12 cellular contexts compared by ENCODE assay signal in the genomic region with DNA sequence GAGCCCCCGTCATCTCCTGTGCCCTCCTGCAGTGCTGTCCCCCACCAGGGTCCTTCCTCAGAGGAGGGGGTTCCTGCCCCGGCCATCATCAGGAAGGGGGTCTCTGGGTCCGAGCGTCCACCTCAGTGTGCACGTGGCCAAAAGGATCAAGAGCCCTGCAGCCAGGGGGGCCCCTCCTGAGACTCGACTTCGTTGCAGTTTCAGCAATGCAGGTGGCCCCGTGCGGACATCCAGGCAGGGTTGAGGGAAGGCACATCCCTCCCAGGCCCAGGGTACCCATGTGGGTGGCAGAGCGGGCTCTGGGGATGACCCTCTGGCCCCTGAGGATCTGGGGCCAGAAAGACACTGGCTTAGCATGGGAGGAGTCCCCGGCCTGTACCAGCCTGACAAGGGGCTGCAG. TPM values are rescaled to one million over a fixed set of nuclear protein-coding genes. Genes with fewer than 3 reads are reported as not detected.
DNase-seq lines count a peak whose midpoint lies in the region; ATAC-seq, FAIRE-seq and TF ChIP-seq lines count a peak whose summit lies in the region.
"Had no signal": no experiment of that assay in that cellular context is flagged by ENCODE, and none has a peak within 500 bp of the region (broad histone marks: within the 10 kb centered on the region; RNA-seq: fewer than 3 reads in every experiment).

No MANE protein-coding gene starts in this region.

- peak; percentile 15 for ATAC-seq in GM23338
- ATAC-seq in K562 = no peak
- ATAC-seq in GM19035 (IDR thresholded peaks at IDR 0.05; ENCODE audit: unreplicated experiment) = no peak
- ATAC-seq: activated CD8-positive, alpha-beta memory T cell treated with anti-CD3 and anti-CD28 coated beads, Interleukin-2, amount 10 ng/mL, durations not matched to agents 7 days and 5 days had no signal

- POLR2A ChIA-PET in K562 (lab: Yijun Ruan, JAX) = no interaction called here

- H3K9ac ChIP-seq in K562 (ENCODE audit: insufficient read depth in 1 of 2, low read depth in 2 of 2, low read length in 2 of 2) (no peak overlapping the region), iPS-20b (ENCODE audit: low read depth, low read length) (peak overlapping the region; percentile 11; the same call in 1 of the 2 replicates), skeletal muscle satellite cell (ENCODE audit: low read depth, low read length) (peak overlapping the region; percentile 1)

- CTCF ChIA-PET in K562 (lab: Yijun Ruan, JAX; ENCODE audit: low intra/inter-chr PET ratio) = no interaction called here

- TF ChIP-seq RAD21 in K562 (CRISPR knock-in tag; conservative IDR thresholded peaks at IDR 0.05 in 1 of 2, IDR thresholded peaks at IDR 0.05 in 1 of 2) = no peak

- H3K27me3 ChIP-seq in GM23338 (ENCODE audit: insufficient read depth) (no peaks in the 10 kb centered on the region), K562 (ENCODE audit: control insufficient read depth in 2 of 2, insufficient read depth in 2 of 2, low read length in 2 of 2) (no peaks in the 10 kb centered on the region), iPS-20b (ENCODE audit: insufficient read depth, low read length) (no peaks in the 10 kb centered on the region), skeletal muscle satellite cell (ENCODE audit: control insufficient read depth, insufficient read depth, low read length) (no peaks in the 10 kb centered on the region)

- in situ Hi-C loops in K562 (cut with MboI) = no loop called here

- H3K27ac Mint-ChIP-seq in GM23338 = no peak overlapping the region
- H3K27ac Mint-ChIP-seq: activated CD8-positive, alpha-beta memory T cell treated with anti-CD3 and anti-CD28 coated beads, Interleukin-2, amount 10 ng/mL, durations not matched to agents 7 days and 5 days; activated naive CD8-positive, alpha-beta T cell treated with anti-CD3 and anti-CD28 coated beads, Interleukin-2, amount 10 ng/mL, durations not matched to agents 7 days and 5 days; B cell had no signal

- peaks cover 15% of the 10 kb centered on the region; the same call in 2 of the 3 replicates for H3K9me3 Mint-ChIP-seq in GM23338
- H3K9me3 Mint-ChIP-seq: activated naive CD8-positive, alpha-beta T cell treated with anti-CD3 and anti-CD28 coated beads, Interleukin-2, amount 10 ng/mL, durations not matched to agents 7 days and 5 days had no signal

- no peak overlapping the region for H3K4me3 Mint-ChIP-seq in GM23338
- H3K4me3 Mint-ChIP-seq: activated CD8-positive, alpha-beta memory T cell treated with anti-CD3 and anti-CD28 coated beads, Interleukin-2, amount 10 ng/mL, durations not matched to agents 7 days and 5 days; activated naive CD8-positive, alpha-beta T cell treated with anti-CD3 and anti-CD28 coated beads, Interleukin-2, amount 10 ng/mL, durations not matched to agents 7 days and 5 days; B cell had no signal

- H3K27ac ChIP-seq in GM23338 (ENCODE audit: low read depth) (peak overlapping the region; percentile 78), K562 (ENCODE audit: extremely low read depth, low read depth, low read length) (no peak overlapping the region), iPS-20b (ENCODE audit: low read length) (no peak overlapping the region)

- intact Hi-C loops in K562 (cut with micrococcal nuclease) = no loop called here

- FAIRE-seq in K562 (lab: Jason Lieb, UNC) = no peak

- BruUV-seq in K562 (replicated peaks; lab: Mats Ljungman, UMichigan) = no TSS peak

- DNase-seq in GM23338 (ENCODE audit: low spot score) (no peak), K562 (ENCODE audit: extremely low read depth in 1 of 4, low spot score in 3 of 4) (no peak), anterior cingulate cortex (lab: John Stamatoyannopoulos, UW) (no peak)
- no peak for DNase-seq in stimulated activated naive CD4-positive, alpha-beta T cell treated with Interleukin-2 at 50 U/mL for 16 hours (lab: John Stamatoyannopoulos, UW)
- no peak for DNase-seq in stimulated activated naive CD4-positive, alpha-beta T cell (lab: John Stamatoyannopoulos, UW)
- DNase-seq: activated CD8-positive, alpha-beta memory T cell treated with anti-CD3 and anti-CD28 coated beads, Interleukin-2, amount 10 ng/mL, durations not matched to agents 7 days and 5 days; activated naive CD8-positive, alpha-beta T cell treated with anti-CD3 and anti-CD28 coated beads, Interleukin-2, amount 10 ng/mL, durations not matched to agents 7 days and 5 days; NCI-H2227 treated with DMSO at 0.1 percent for 48 hours had no signal

- peaks cover 4% of the 10 kb centered on the region for H3K9me1 ChIP-seq in K562 (ENCODE audit: control insufficient read depth, insufficient read depth, low read length)

- H2AFZ ChIP-seq in GM23338 (no peak overlapping the region), K562 (ENCODE audit: low read depth, low read length) (no peak overlapping the region)

- peaks cover 12% of the 10 kb centered on the region; the same call in 1 of the 2 replicates for H3K79me2 ChIP-seq in GM23338 (replicated peaks; ENCODE audit: insufficient read depth)
- no peaks in the 10 kb centered on the region for H3K79me2 ChIP-seq in K562 (ENCODE audit: control insufficient read depth, insufficient read depth, low read length)

- H3K4me1 ChIP-seq in GM23338 (ENCODE audit: insufficient read depth) (peaks cover 3% of the 10 kb centered on the region; the same call in 1 of the 2 replicates), K562 (replicated peaks in 1 of 2; ENCODE audit: control insufficient read depth in 2 of 2, insufficient read depth in 2 of 2, low read length in 2 of 2) (peaks cover 0 to 20% of the 10 kb centered on the region in 2 experiments; a peak in 1 of 5 replicates), iPS-20b (ENCODE audit: insufficient read depth, low read length) (peaks cover 12% of the 10 kb centered on the region; the same call in 1 of the 2 replicates), skeletal muscle satellite cell (ENCODE audit: control insufficient read depth, insufficient read depth, low read length) (peaks cover 24% of the 10 kb centered on the region)

- TF ChIP-seq POLR2A in K562 (conservative IDR thresholded peaks at IDR 0.05) = no peak

- peaks cover 48% of the 10 kb centered on the region for H3K36me3 Mint-ChIP-seq in GM23338 (ENCODE audit: low read depth)
- H3K36me3 Mint-ChIP-seq: activated CD8-positive, alpha-beta memory T cell treated with anti-CD3 and anti-CD28 coated beads, Interleukin-2, amount 10 ng/mL, durations not matched to agents 7 days and 5 days had no signal

- H3K4me1 Mint-ChIP-seq in GM23338 = peaks cover 15% of the 10 kb centered on the region
- H3K4me1 Mint-ChIP-seq: activated CD8-positive, alpha-beta memory T cell treated with anti-CD3 and anti-CD28 coated beads, Interleukin-2, amount 10 ng/mL, durations not matched to agents 7 days and 5 days had no signal

- TF ChIP-seq EP300 in K562 (IDR thresholded peaks at IDR 0.05; ENCODE audit: low read length) = no peak

- H3K4me2 ChIP-seq in GM23338 = no peak overlapping the region
- no peak overlapping the region for H3K4me2 ChIP-seq in K562 (ENCODE audit: insufficient read depth, low read length)
- H3K4me2 ChIP-seq in skeletal muscle satellite cell (ENCODE audit: low read length) = peak overlapping the region; percentile 65

- H3K9me2 ChIP-seq in GM23338 (ENCODE audit: insufficient read depth) = no peaks in the 10 kb centered on the region

- H3K36me3 ChIP-seq in GM23338 (ENCODE audit: insufficient read depth) (no peaks in the 10 kb centered on the region), K562 (ENCODE audit: control insufficient read depth, insufficient read depth, low read length) (peaks cover 44% of the 10 kb centered on the region; the same call in 2 of the 3 replicates), iPS-20b (ENCODE audit: insufficient read depth, low read depth, low read length) (peaks cover 17% of the 10 kb centered on the region), skeletal muscle satellite cell (ENCODE audit: insufficient read depth, low read length) (no peaks in the 10 kb centered on the region)

- H3K4me3 ChIP-seq in GM23338 (no peak overlapping the region), K562 (no peak overlapping the region), iPS-20b (ENCODE audit: low read length) (no peak overlapping the region), skeletal muscle satellite cell (ENCODE audit: low read length) (no peak overlapping the region)

- H3K9me3 ChIP-seq in K562 (replicated peaks; ENCODE audit: control insufficient read depth, insufficient read depth, low read depth, low read length) (no peaks in the 10 kb centered on the region), iPS-20b (ENCODE audit: insufficient read depth, low read depth, low read length) (no peaks in the 10 kb centered on the region), skeletal muscle satellite cell (replicated peaks; ENCODE audit: low read length) (no peaks in the 10 kb centered on the region)

- TF ChIP-seq CTCF in GM23338 (conservative IDR thresholded peaks at IDR 0.05; ENCODE audit: low read depth in 2 of 2) (no peak), K562 (IDR thresholded peaks at IDR 0.05 in 2 of 3, conservative IDR thresholded peaks at IDR 0.05 in 1 of 3; ENCODE audit: insufficient read depth in 2 of 3, low read depth in 1 of 3, low read length in 3 of 3) (no peak)

- no peaks in the 10 kb centered on the region; the same call in none of the 2 replicates for H4K20me1 ChIP-seq in GM23338 (replicated peaks; ENCODE audit: insufficient read depth)
- no peaks in the 10 kb centered on the region; the same call in 1 of the 2 replicates for H4K20me1 ChIP-seq in K562 (replicated peaks; ENCODE audit: control insufficient read depth, insufficient read depth, low read length)

- 0 out of 2 replicates have a peak, but pooled peaks cover 2% of the 10 kb centered on the region for H3F3A ChIP-seq in GM23338 (replicated peaks; ENCODE audit: low read depth)

- peaks cover 24% of the 10 kb centered on the region for H3K27me3 Mint-ChIP-seq in GM23338 (ENCODE audit: insufficient read depth, low read depth, poor library complexity)
- H3K27me3 Mint-ChIP-seq: activated CD8-positive, alpha-beta memory T cell treated with anti-CD3 and anti-CD28 coated beads, Interleukin-2, amount 10 ng/mL, durations not matched to agents 7 days and 5 days; B cell had no signal

- 80% methylated on average over 6 of the region's 11 CpGs for WGBS in K562 (ENCODE audit: insufficient coverage, low coverage, missing lambda C conversion rate)

RNA-seq across cellular contexts. Expression of gene LRP5, which starts 41.3 kb away (rescaled TPM):
- 35.1 and 51.1 TPM in 2 replicates for total RNA-seq in GM23338 (2014; rRNA removed; shearing (Covaris generic))
- 26.9 and 38.3 TPM in 2 replicates for polyA plus RNA-seq in GM23338 (2016; fragmentation: Nextera tagmentation; extraction: Ambion mirVana)
- 28.3 and 69.8 TPM in 2 replicates for total RNA-seq in K562 (2011; cell fraction: chromatin; rRNA removed; ENCODE audit: low replicate concordance)
- total RNA-seq in K562 (2011; cell fraction: nucleolus; rRNA removed) = 63.7 and 66.6 TPM in 2 replicates
- total RNA-seq in K562 (2011; cell fraction: nucleoplasm; rRNA removed) = 37.9 and 42.2 TPM in 2 replicates
- 14.9 and 23.8 TPM in 2 replicates for total RNA-seq in K562 (2014; rRNA removed)
- total RNA-seq in K562 (2014; rRNA removed; fragmentation: Illumina TruSeq; extraction: Trizol) = 2.1 and 3.1 TPM in 2 replicates
- 13.6 and 15.3 TPM in 2 replicates for total RNA-seq in K562 (2015; rRNA removed; fragmentation: Illumina TruSeq; extraction: Trizol)
- 43.1 and 44.2 TPM in 2 replicates for total RNA-seq in K562 (2021)
- polyA plus RNA-seq in K562 (2011; rRNA removed) = 5.1 and 11.0 TPM in 2 replicates
- 9.1 and 15.7 TPM in 2 replicates for polyA plus RNA-seq in K562 (2011; cell fraction: cytosol; rRNA removed)
- 16.9 and 36.4 TPM in 2 replicates for polyA plus RNA-seq in K562 (2011; cell fraction: nucleus; rRNA removed)
- polyA plus RNA-seq in K562 (2012) = 24.9 and 36.3 TPM in 2 replicates
- 13.5 and 28.2 TPM in 2 replicates for polyA plus RNA-seq in K562 (2014; fragmentation: Illumina TruSeq; extraction: Trizol)
- under 1 TPM; 0.48 to 0.63 TPM for polyA plus RNA-seq in K562 (2014; fragmentation: Nextera tagmentation; extraction: Ambion mirVana)
- polyA plus RNA-seq in K562 (2014; rRNA removed) = 16.1 and 17.6 TPM in 2 replicates
- polyA minus RNA-seq in K562 (2011; rRNA and poly(A)+ RNA removed) = 7.7 and 11.3 TPM in 2 replicates
- polyA minus RNA-seq in K562 (2011; cell fraction: cytosol; rRNA and poly(A)+ RNA removed) = 21.3 and 34.5 TPM in 2 replicates
- polyA minus RNA-seq in K562 (2011; cell fraction: nucleus; rRNA and poly(A)+ RNA removed) = 24.4 and 27.9 TPM in 2 replicates
- 11.8 and 12.9 TPM in 2 replicates for total RNA-seq in skeletal muscle satellite cell (2012; rRNA removed)

Comparison
In these comparisons a context has a peak if more than half of its experiments do, and no peak if none do; other contexts are left out.
1. H3K9ac ChIP-seq: peak in iPS-20b (single experiment) and skeletal muscle satellite cell (single experiment); none in K562 (0 of 2).